In the genomic region with DNA sequence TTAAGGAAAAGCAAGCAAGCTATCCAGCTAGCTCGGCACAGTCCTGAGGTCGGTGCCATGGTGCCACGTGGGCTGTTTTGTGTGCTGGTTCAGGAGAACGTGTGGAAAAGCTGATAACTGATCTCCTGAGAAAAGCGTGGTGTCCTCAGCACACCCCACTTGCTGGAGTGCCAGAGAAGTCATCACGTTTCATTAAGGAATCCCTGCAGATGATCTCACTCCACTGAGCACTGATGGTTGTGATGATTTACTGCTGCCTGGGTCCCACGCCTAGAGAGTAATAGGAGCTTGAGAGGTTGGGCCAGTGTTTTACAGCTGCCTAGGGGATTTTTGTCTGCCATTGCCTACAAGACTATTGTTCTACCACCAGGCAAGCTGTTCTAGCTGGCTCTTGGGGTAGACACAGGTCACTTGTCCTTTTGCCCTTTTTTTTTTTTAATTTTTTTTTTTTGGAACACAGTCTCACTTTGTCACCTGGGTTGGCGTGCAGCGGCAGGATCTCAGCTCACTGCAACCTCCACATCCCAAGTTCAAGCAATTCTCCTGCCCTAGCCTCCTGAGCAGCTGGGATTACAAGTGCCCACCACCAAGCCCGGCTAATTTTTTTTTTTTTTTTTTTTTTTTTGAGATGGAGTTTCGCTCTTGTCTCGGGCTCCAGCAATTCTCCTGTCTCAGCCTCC, we compare ENCODE assay signal across 11 cellular contexts. TPM values are rescaled to one million over a fixed set of nuclear protein-coding genes. Genes with fewer than 3 reads are reported as not detected.
DNase-seq lines count a peak whose midpoint lies in the region; ATAC-seq and TF ChIP-seq lines count a peak whose summit lies in the region.
"Had no signal": no experiment of that assay in that cellular context is flagged by ENCODE, and none has a peak within 500 bp of the region (broad histone marks: within the 10 kb centered on the region; RNA-seq: fewer than 3 reads in every experiment).

No MANE protein-coding gene starts in this region.

- ATAC-seq in gastroesophageal sphincter, result peak; percentile 61
- ATAC-seq in GM18520 (IDR thresholded peaks at IDR 0.05; ENCODE audit: unreplicated experiment), result no peak
- no peak for ATAC-seq in GM18861 (IDR thresholded peaks at IDR 0.05; ENCODE audit: unreplicated experiment)
- ATAC-seq: activated CD8-positive, alpha-beta T cell treated with anti-CD3 and anti-CD28 coated beads for 36 hours had no signal

- POLR2A ChIA-PET in HEK293T (lab: Yijun Ruan, JAX), result interaction anchor here (1.0 to 2.6 kb wide), 2 partner anchors 52 to 54 kb away, joined by 3 to 8 read pairs; no protein-coding TSS in a partner anchor

- 44 to 95% methylated on average over 2 to 4 of the region's 12 CpGs for WGBS in gastroesophageal sphincter (ENCODE audit: low coverage in 1 of 2), 2 donors

- DNase-seq in HEK293T (ENCODE audit: extremely low spot score) (peak; percentile 76), NCI-H69 (lab: John Stamatoyannopoulos, UW) (peak; percentile 93), stromal cell of bone marrow (ENCODE audit: low read depth) (peak; percentile 76), NCI-H1105 treated with DMSO at 0.1 percent for 48 hours (lab: John Stamatoyannopoulos, UW) (no peak)
- DNase-seq: activated CD8-positive, alpha-beta T cell treated with anti-CD3 and anti-CD28 coated beads for 36 hours; activated naive CD8-positive, alpha-beta T cell treated with anti-CD3 and anti-CD28 coated beads, Interleukin-2, amount 10 ng/mL, durations not matched to agents 7 days and 5 days; NCI-H510A treated with DMSO at 0.1 percent for 48 hours had no signal

- no peak for TF ChIP-seq CTCF in gastroesophageal sphincter (IDR thresholded peaks at IDR 0.05)

- H3K36me3 ChIP-seq in gastroesophageal sphincter, result no peaks in the 10 kb centered on the region
- H3K36me3 ChIP-seq: prostate gland had no signal

- CTCF ChIA-PET in HEK293T (lab: Yijun Ruan, JAX), result interaction anchor here (0.6 to 1.0 kb wide), 6 partner anchors 9 to 106 kb away, joined by 3 to 4 read pairs (median 3); no protein-coding TSS in a partner anchor

- no peak overlapping the region for H3K27ac ChIP-seq in gastroesophageal sphincter
- H3K27ac ChIP-seq: prostate gland had no signal

- TF ChIP-seq POLR2A in gastroesophageal sphincter (IDR thresholded peaks at IDR 0.05), result no peak

- H3K4me1 ChIP-seq in gastroesophageal sphincter, result peaks cover 0 to 52% (median 8%) of the 10 kb centered on the region in 3 donors
- H3K4me1 ChIP-seq: prostate gland had no signal

- TF ChIP-seq EP300 in gastroesophageal sphincter (IDR thresholded peaks at IDR 0.05), result no peak

- H3K9me3 ChIP-seq in gastroesophageal sphincter, result no peaks in the 10 kb centered on the region
- H3K9me3 ChIP-seq: prostate gland had no signal

- H3K4me3 ChIP-seq in gastroesophageal sphincter, result no peak overlapping the region
- H3K4me3 ChIP-seq: prostate gland had no signal

- H3K27me3 ChIP-seq in gastroesophageal sphincter, result no peaks in the 10 kb centered on the region

TF ChIP-seq in HEK293T, 16 proteins besides CTCF, POLR2A, EP300 and RAD21:
- TF ChIP-seq, protein P1, sequence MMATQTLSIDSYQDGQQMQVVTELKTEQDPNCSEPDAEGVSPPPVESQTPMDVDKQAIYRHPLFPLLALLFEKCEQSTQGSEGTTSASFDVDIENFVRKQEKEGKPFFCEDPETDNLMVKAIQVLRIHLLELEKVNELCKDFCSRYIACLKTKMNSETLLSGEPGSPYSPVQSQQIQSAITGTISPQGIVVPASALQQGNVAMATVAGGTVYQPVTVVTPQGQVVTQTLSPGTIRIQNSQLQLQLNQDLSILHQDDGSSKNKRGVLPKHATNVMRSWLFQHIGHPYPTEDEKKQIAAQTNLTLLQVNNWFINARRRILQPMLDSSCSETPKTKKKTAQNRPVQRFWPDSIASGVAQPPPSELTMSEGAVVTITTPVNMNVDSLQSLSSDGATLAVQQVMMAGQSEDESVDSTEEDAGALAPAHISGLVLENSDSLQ (IDR thresholded peaks at IDR 0.05), result peak; percentile 96
- TF ChIP-seq ZNF384 (IDR thresholded peaks at IDR 0.05), result peak; percentile 81
- TF ChIP-seq CTBP1 (IDR thresholded peaks at IDR 0.05; ENCODE audit: borderline replicate concordance), result peak; percentile 58; the same call in 1 of the 2 replicates
- TF ChIP-seq LEF1 (IDR thresholded peaks at IDR 0.05; ENCODE audit: borderline replicate concordance), result no peak
- peak; percentile 54 for TF ChIP-seq L3MBTL2 (conservative IDR thresholded peaks at IDR 0.05)
- no peak for TF ChIP-seq SP1 (IDR thresholded peaks at IDR 0.05)

RNA-seq across cellular contexts. Expression of gene EVL, which starts 42.3 kb away (rescaled TPM):
- total RNA-seq in gastroesophageal sphincter, result 10 to 100 TPM; 36.1 to 42.6 (median 38.5) TPM
